In the genomic region with DNA sequence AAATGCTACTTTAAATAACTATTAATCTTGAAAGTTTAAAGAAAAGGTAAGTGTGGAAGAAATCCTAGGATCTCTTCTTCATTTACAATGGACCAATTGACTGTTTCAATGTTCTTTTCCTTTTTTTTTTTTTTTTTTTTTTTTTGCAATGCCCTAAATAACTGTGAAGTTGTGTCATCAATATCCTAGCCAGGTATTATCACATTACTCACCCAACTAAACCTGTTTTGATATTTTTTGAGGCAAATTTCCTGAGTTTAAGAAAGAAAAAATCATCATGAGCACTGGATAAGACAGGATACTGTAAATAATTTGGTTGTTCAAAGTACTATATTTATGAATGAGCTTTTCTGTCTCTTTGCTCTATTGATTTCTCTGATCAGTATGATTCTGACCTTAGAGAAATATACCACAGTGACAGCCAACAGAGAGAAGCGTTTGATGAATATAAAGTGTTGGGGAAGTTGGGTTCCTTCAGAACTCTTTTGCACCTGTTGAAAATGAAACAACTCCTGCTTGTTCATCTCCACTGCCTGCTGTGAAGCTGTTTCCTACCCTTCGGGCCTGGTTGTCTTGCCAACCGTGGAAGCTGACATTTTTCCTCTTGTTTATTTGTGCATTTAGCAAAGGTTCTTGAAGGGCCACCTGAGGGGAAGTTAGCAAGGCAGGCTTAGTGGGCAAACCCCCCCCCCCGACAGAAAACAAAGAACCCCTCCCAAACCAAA, we compare ENCODE assay signal across 19 cellular contexts.
DNase-seq lines count a peak whose midpoint lies in the region; ATAC-seq, FAIRE-seq and TF ChIP-seq lines count a peak whose summit lies in the region.
"Had no signal": no experiment of that assay in that cellular context is flagged by ENCODE, and none has a peak within 500 bp of the region (broad histone marks: within the 10 kb centered on the region; RNA-seq: fewer than 3 reads in every experiment).

No MANE protein-coding gene starts in this region.

- no peak for FAIRE-seq in bronchial epithelial cell (lab: Jason Lieb, UNC)
- FAIRE-seq: small intestine had no signal

- H3K36me3 Mint-ChIP-seq in HFFc6 (ENCODE audit: low read depth) = no peaks in the 10 kb centered on the region
- H3K36me3 Mint-ChIP-seq: naive thymus-derived CD4-positive, alpha-beta T cell had no signal

- no peaks in the 10 kb centered on the region for H3K36me3 ChIP-seq in bronchial epithelial cell (ENCODE audit: control insufficient read depth, insufficient read depth, low read length)
- H3K36me3 ChIP-seq in H7 (replicated peaks; ENCODE audit: control insufficient read depth, insufficient read depth, low read length) = no peaks in the 10 kb centered on the region
- H3K36me3 ChIP-seq in upper lobe of right lung = no peaks in the 10 kb centered on the region
- H3K36me3 ChIP-seq: lower lobe of right lung had no signal

- no peak overlapping the region for H3K27ac Mint-ChIP-seq in HFFc6
- H3K27ac Mint-ChIP-seq: activated B cell treated with CpG ODN at 0.5 μM for 24 hours; activated T-helper 17 cell treated with anti-CD3 and anti-CD28 coated beads, Interleukin-2, amount 50 U/mL, for 72 hours; effector memory CD8-positive, alpha-beta T cell; naive thymus-derived CD4-positive, alpha-beta T cell; T-helper 17 cell had no signal

- no peak for ATAC-seq in upper lobe of right lung
- ATAC-seq: activated T-helper 17 cell treated with anti-CD3 and anti-CD28 coated beads, Interleukin-2, amount 50 U/mL, for 72 hours; effector memory CD8-positive, alpha-beta T cell; lower lobe of right lung; naive thymus-derived CD4-positive, alpha-beta T cell; T-helper 17 cell had no signal

- H3K9me3 Mint-ChIP-seq in HFFc6 = peaks cover 27% of the 10 kb centered on the region
- H3K9me3 Mint-ChIP-seq: activated B cell treated with CpG ODN at 0.5 μM for 24 hours had no signal

- H3K4me1 ChIP-seq in upper lobe of right lung = no peaks in the 10 kb centered on the region
- H3K4me1 ChIP-seq: lower lobe of right lung, testis had no signal

- H3K27ac ChIP-seq in upper lobe of right lung = no peak overlapping the region
- H3K27ac ChIP-seq: lower lobe of right lung, testis had no signal

- H3K4me3 ChIP-seq in bronchial epithelial cell (ENCODE audit: low read depth, low read length) (no peak overlapping the region), H7 (ENCODE audit: insufficient read depth, low read depth, low read length) (no peak overlapping the region), upper lobe of right lung (no peak overlapping the region)
- H3K4me3 ChIP-seq: lower lobe of right lung, testis had no signal

- DNase-seq in ELF-1 (ENCODE audit: low read depth, low spot score) (peak; percentile 1), NCI-H1436 (lab: John Stamatoyannopoulos, UW) (peak; percentile 12), bronchial epithelial cell (ENCODE audit: low read depth) (peak; percentile 54), kidney tubule cell (ENCODE audit: low spot score) (peak; percentile 70), H7 (no peak), HFFc6 (no peak), upper lobe of right lung (no peak)
- DNase-seq in NK-92 treated with Interleukin-12 subunit alpha and Interleukin-12 subunit beta, amount 100 ng/mL, for 24 hours (lab: John Stamatoyannopoulos, UW) = no peak
- DNase-seq: activated B cell treated with CpG ODN at 0.5 μM for 24 hours; central memory CD4-positive, alpha-beta T cell; effector memory CD8-positive, alpha-beta T cell; hypothalamus; lower lobe of right lung; naive thymus-derived CD4-positive, alpha-beta T cell; SHP77 treated with DMSO at 0.1 percent for 48 hours; small intestine; T-helper 17 cell; testis had no signal

- no peaks in the 10 kb centered on the region for H3K9me3 ChIP-seq in upper lobe of right lung
- H3K9me3 ChIP-seq: lower lobe of right lung, testis had no signal

- intact Hi-C loops in upper lobe of right lung (cut with DNase I) = no loop called here

- no peaks in the 10 kb centered on the region for H3K4me1 Mint-ChIP-seq in HFFc6 (ENCODE audit: low read depth)
- H3K4me1 Mint-ChIP-seq: activated B cell treated with CpG ODN at 0.5 μM for 24 hours; activated T-helper 17 cell treated with anti-CD3 and anti-CD28 coated beads, Interleukin-2, amount 50 U/mL, for 72 hours; naive thymus-derived CD4-positive, alpha-beta T cell; T-helper 17 cell had no signal

- H3K27me3 ChIP-seq in bronchial epithelial cell (ENCODE audit: control insufficient read depth, insufficient read depth, low read length) (no peaks in the 10 kb centered on the region), H7 (ENCODE audit: control insufficient read depth, insufficient read depth, low read length) (no peaks in the 10 kb centered on the region), upper lobe of right lung (no peaks in the 10 kb centered on the region)
- H3K27me3 ChIP-seq: testis had no signal

- H3K4me3 Mint-ChIP-seq in HFFc6 = no peak overlapping the region
- H3K4me3 Mint-ChIP-seq: activated B cell treated with CpG ODN at 0.5 μM for 24 hours; activated T-helper 17 cell treated with anti-CD3 and anti-CD28 coated beads, Interleukin-2, amount 50 U/mL, for 72 hours; effector memory CD8-positive, alpha-beta T cell; naive thymus-derived CD4-positive, alpha-beta T cell; T-helper 17 cell had no signal

- no peaks in the 10 kb centered on the region; the same call in 1 of the 2 replicates for H3K27me3 Mint-ChIP-seq in HFFc6 (ENCODE audit: insufficient read depth)
- H3K27me3 Mint-ChIP-seq: activated B cell treated with CpG ODN at 0.5 μM for 24 hours; activated T-helper 17 cell treated with anti-CD3 and anti-CD28 coated beads, Interleukin-2, amount 50 U/mL, for 72 hours; effector memory CD8-positive, alpha-beta T cell; naive thymus-derived CD4-positive, alpha-beta T cell; T-helper 17 cell had no signal

- TF ChIP-seq CTCF in bronchial epithelial cell (IDR thresholded peaks at IDR 0.05; ENCODE audit: insufficient read depth, low read length, severe bottlenecking) (no peak), HFFc6 (IDR thresholded peaks at IDR 0.05) (no peak), upper lobe of right lung (IDR thresholded peaks at IDR 0.05) (no peak)

Comparison
In these comparisons a context has a peak if more than half of its experiments do, and no peak if none do; other contexts are left out.
1. DNase-seq: peak in ELF-1 (single experiment), NCI-H1436 (single experiment), bronchial epithelial cell (single experiment) and kidney tubule cell (single experiment); none in NK-92 treated with Interleukin-12 subunit alpha and Interleukin-12 subunit beta, amount 100 ng/mL, for 24 hours (single experiment), H7 (single experiment), HFFc6 (single experiment) and upper lobe of right lung (single experiment).